Comparison of ENCODE assay signal across 8 cellular contexts in genomic region chr20:50794181-50794845, GRCh38. TPM values are rescaled to one million over a fixed set of nuclear protein-coding genes. Genes with fewer than 3 reads are reported as not detected.
A peak's percentile ranks its signal among the peaks of the same experiment; 100 is the strongest.
DNase-seq lines count a peak whose midpoint lies in the region; ATAC-seq and TF ChIP-seq lines count a peak whose summit lies in the region.

No MANE protein-coding gene starts in this region.

- H3K9me3 ChIP-seq in lower lobe of right lung (no peaks in the 10 kb centered on the region), uterus (no peaks in the 10 kb centered on the region)

- H3K9me3 Mint-ChIP-seq in activated naive CD4-positive, alpha-beta T cell treated with anti-CD3 and anti-CD28 coated beads, Interleukin-2, amount 50 U/mL, for 24 hours, result no peaks in the 10 kb centered on the region

- peak overlapping the region; percentile 60 for H3K27ac ChIP-seq in lower lobe of right lung
- H3K27ac ChIP-seq in uterus, result peak overlapping the region; percentile 36 to 59

- no peaks in the 10 kb centered on the region for H3K27me3 Mint-ChIP-seq in activated naive CD4-positive, alpha-beta T cell treated with anti-CD3 and anti-CD28 coated beads, Interleukin-2, amount 50 U/mL, for 24 hours

- TF ChIP-seq CTCF in GM10266 (IDR thresholded peaks at IDR 0.05; ENCODE audit: control insufficient read depth, insufficient read depth, low read depth, missing control alignments) (no peak), lower lobe of right lung (IDR thresholded peaks at IDR 0.05) (no peak), uterus (IDR thresholded peaks at IDR 0.05) (no peak)

- H3K4me1 Mint-ChIP-seq in activated naive CD4-positive, alpha-beta T cell treated with anti-CD3 and anti-CD28 coated beads, Interleukin-2, amount 50 U/mL, for 24 hours, result peaks cover 16% of the 10 kb centered on the region

- peak overlapping the region; percentile 76 for H3K4me3 Mint-ChIP-seq in activated naive CD4-positive, alpha-beta T cell treated with anti-CD3 and anti-CD28 coated beads, Interleukin-2, amount 50 U/mL, for 24 hours

- H3K27ac Mint-ChIP-seq in activated naive CD4-positive, alpha-beta T cell treated with anti-CD3 and anti-CD28 coated beads, Interleukin-2, amount 50 U/mL, for 24 hours, result no peak overlapping the region

- H3K4me3 ChIP-seq in lower lobe of right lung (peak overlapping the region; percentile 82), uterus (peak overlapping the region; percentile 18 to 74)

- DNase-seq in GM10266 (ENCODE audit: extremely low spot score), result peak; percentile 33
- DNase-seq in lower lobe of right lung, result peak; percentile 43
- peak in 1 of 2 donors; percentile 34 for DNase-seq in uterus
- no peak for DNase-seq in NCI-H1105 treated with DMSO at 0.1 percent for 48 hours (lab: John Stamatoyannopoulos, UW)
- no peak for DNase-seq in NCI-H510A (lab: John Stamatoyannopoulos, UW)

- ATAC-seq in HG02943 (IDR thresholded peaks at IDR 0.05; ENCODE audit: low read depth, unreplicated experiment) (peak; percentile 2), lower lobe of right lung (no peak), GM18868 (IDR thresholded peaks at IDR 0.05; ENCODE audit: unreplicated experiment) (no peak)

- no peaks in the 10 kb centered on the region for H3K27me3 ChIP-seq in lower lobe of right lung (ENCODE audit: low read depth)
- H3K27me3 ChIP-seq in uterus, result no peaks in the 10 kb centered on the region

- intact Hi-C loops in lower lobe of right lung (cut with DNase I) (no loop called here), uterus (cut with DNase I; ENCODE audit: low total_unique reads) (loop anchor here (10.0 kb wide), 1 partner anchor 130 kb away; no protein-coding TSS in a partner anchor)

- no peak for TF ChIP-seq POLR2A in uterus (IDR thresholded peaks at IDR 0.05)

- peaks cover 30% of the 10 kb centered on the region for H3K4me1 ChIP-seq in lower lobe of right lung
- peaks cover 6 to 9% of the 10 kb centered on the region in 2 donors for H3K4me1 ChIP-seq in uterus

- H3K36me3 ChIP-seq in lower lobe of right lung (no peaks in the 10 kb centered on the region), uterus (no peaks in the 10 kb centered on the region)

- H3K36me3 Mint-ChIP-seq in activated naive CD4-positive, alpha-beta T cell treated with anti-CD3 and anti-CD28 coated beads, Interleukin-2, amount 50 U/mL, for 24 hours, result no peaks in the 10 kb centered on the region

RNA-seq across cellular contexts. Expression of gene BCAS4, which starts 0.5 kb away (rescaled TPM):
- 3.9 TPM for total RNA-seq in lower lobe of right lung
- total RNA-seq in uterus, result 1 to 10 TPM in 2 of 4 donors, under 1 TPM in 1, not detected in 1; under 0.01 to 9.1 (median 3.5) TPM

Comparison
In these comparisons a context has a peak if more than half of its experiments do, and no peak if none do; other contexts are left out.
1. DNase-seq: peak in GM10266 (single experiment) and lower lobe of right lung (single experiment); none in NCI-H1105 treated with DMSO at 0.1 percent for 48 hours (single experiment) and NCI-H510A (single experiment).